ENCODE assay signal across 8 cellular contexts in genomic region chr18:23540867-23541266, GRCh38. TPM values are rescaled to one million over a fixed set of nuclear protein-coding genes. Genes with fewer than 3 reads are reported as not detected.
DNase-seq lines count a peak whose midpoint lies in the region; ATAC-seq and TF ChIP-seq lines count a peak whose summit lies in the region.

No MANE protein-coding gene starts in this region.

- peak overlapping the region; percentile 51 to 58 for H3K4me3 Mint-ChIP-seq in activated T-cell treated with anti-CD3 and anti-CD28 coated beads, Interleukin-2, amount 50 U/mL, for 72 hours
- H3K4me3 Mint-ChIP-seq in IgD-negative memory B cell: peak overlapping the region in 3 of 4 donors; percentile 2 to 25 (median 21)
- no peak overlapping the region for H3K4me3 Mint-ChIP-seq in central memory CD8-positive, alpha-beta T cell
- peak overlapping the region in 1 of 2 donors; percentile 62 for H3K4me3 Mint-ChIP-seq in stimulated activated naive CD8-positive, alpha-beta T cell treated with anti-CD3 and anti-CD28 coated beads, Interleukin-15, amount 100 ng/mL, for 72 hours
- H3K4me3 Mint-ChIP-seq in progenitor cell of endocrine pancreas (ENCODE audit: low read depth): no peak overlapping the region

- H3K27ac Mint-ChIP-seq in activated T-cell treated with anti-CD3 and anti-CD28 coated beads, Interleukin-2, amount 50 U/mL, for 72 hours: peak overlapping the region; percentile 89
- peak overlapping the region; percentile 3 to 14 (median 5) for H3K27ac Mint-ChIP-seq in IgD-negative memory B cell
- H3K27ac Mint-ChIP-seq in central memory CD8-positive, alpha-beta T cell (ENCODE audit: low read depth): peak overlapping the region; percentile 68
- peak overlapping the region; percentile 86 to 91 for H3K27ac Mint-ChIP-seq in stimulated activated naive CD8-positive, alpha-beta T cell treated with anti-CD3 and anti-CD28 coated beads, Interleukin-15, amount 100 ng/mL, for 72 hours
- no peak overlapping the region for H3K27ac Mint-ChIP-seq in progenitor cell of endocrine pancreas

- no peaks in the 10 kb centered on the region for H3K9me3 Mint-ChIP-seq in activated T-cell treated with anti-CD3 and anti-CD28 coated beads, Interleukin-2, amount 50 U/mL, for 72 hours
- no peaks in the 10 kb centered on the region for H3K9me3 Mint-ChIP-seq in IgD-negative memory B cell
- no peaks in the 10 kb centered on the region for H3K9me3 Mint-ChIP-seq in central memory CD8-positive, alpha-beta T cell
- no peaks in the 10 kb centered on the region for H3K9me3 Mint-ChIP-seq in stimulated activated naive CD8-positive, alpha-beta T cell treated with anti-CD3 and anti-CD28 coated beads, Interleukin-15, amount 100 ng/mL, for 72 hours
- H3K9me3 Mint-ChIP-seq in progenitor cell of endocrine pancreas (ENCODE audit: low read depth): no peaks in the 10 kb centered on the region

- no peaks in the 10 kb centered on the region for H3K27me3 Mint-ChIP-seq in activated T-cell treated with anti-CD3 and anti-CD28 coated beads, Interleukin-2, amount 50 U/mL, for 72 hours (ENCODE audit: low read depth)
- H3K27me3 Mint-ChIP-seq in IgD-negative memory B cell: no peaks in the 10 kb centered on the region
- H3K27me3 Mint-ChIP-seq in central memory CD8-positive, alpha-beta T cell: no peaks in the 10 kb centered on the region
- H3K27me3 Mint-ChIP-seq in stimulated activated naive CD8-positive, alpha-beta T cell treated with anti-CD3 and anti-CD28 coated beads, Interleukin-15, amount 100 ng/mL, for 72 hours: no peaks in the 10 kb centered on the region
- H3K27me3 Mint-ChIP-seq in progenitor cell of endocrine pancreas: no peaks in the 10 kb centered on the region

- peak; percentile 61 to 66 for ATAC-seq in activated T-cell treated with anti-CD3 and anti-CD28 coated beads, Interleukin-2, amount 50 U/mL, for 72 hours (replicated peaks in 1 of 2)
- peak; percentile 80 for ATAC-seq in central memory CD8-positive, alpha-beta T cell (replicated peaks; ENCODE audit: extremely low read depth, poor library complexity, severe bottlenecking)
- ATAC-seq in stimulated activated naive CD8-positive, alpha-beta T cell treated with anti-CD3 and anti-CD28 coated beads, Interleukin-15, amount 100 ng/mL, for 72 hours: peak; percentile 66

- no peak for TF ChIP-seq CTCF in progenitor cell of endocrine pancreas (IDR thresholded peaks at IDR 0.05; ENCODE audit: unreplicated experiment)

- DNase-seq in activated T-cell treated with anti-CD3 and anti-CD28 coated beads, Interleukin-2, amount 50 U/mL, for 72 hours: no peak
- no peak for DNase-seq in activated T-cell treated with anti-CD3 and anti-CD28 coated beads, Interleukin-2, amount 50 U/mL, for 48 hours
- no peak for DNase-seq in central memory CD8-positive, alpha-beta T cell (ENCODE audit: low spot score in 2 of 2)
- no peak for DNase-seq in stimulated activated naive CD8-positive, alpha-beta T cell treated with anti-CD3 and anti-CD28 coated beads, Interleukin-15, amount 100 ng/mL, for 72 hours
- DNase-seq in progenitor cell of endocrine pancreas (ENCODE audit: low spot score, unreplicated experiment) (no peak), NCI-H446 treated with DMSO at 0.1 percent for 48 hours (lab: John Stamatoyannopoulos, UW) (no peak), NCI-H748 treated with DMSO at 0.1 percent for 48 hours (lab: John Stamatoyannopoulos, UW) (no peak)

- H3K36me3 Mint-ChIP-seq in activated T-cell treated with anti-CD3 and anti-CD28 coated beads, Interleukin-2, amount 50 U/mL, for 72 hours (ENCODE audit: insufficient read depth in 2 of 2): peaks cover 10 to 16% of the 10 kb centered on the region in 2 donors
- peaks cover 3% of the 10 kb centered on the region for H3K36me3 Mint-ChIP-seq in IgD-negative memory B cell
- peaks cover 76% of the 10 kb centered on the region for H3K36me3 Mint-ChIP-seq in central memory CD8-positive, alpha-beta T cell (ENCODE audit: insufficient read depth)
- peaks cover 28% of the 10 kb centered on the region for H3K36me3 Mint-ChIP-seq in progenitor cell of endocrine pancreas (ENCODE audit: insufficient read depth)

- H3K4me1 Mint-ChIP-seq in activated T-cell treated with anti-CD3 and anti-CD28 coated beads, Interleukin-2, amount 50 U/mL, for 72 hours (ENCODE audit: low read depth): peaks cover 24% of the 10 kb centered on the region
- H3K4me1 Mint-ChIP-seq in IgD-negative memory B cell (peaks cover 28 to 35% (median 28%) of the 10 kb centered on the region in 3 donors), progenitor cell of endocrine pancreas (ENCODE audit: low read depth) (no peaks in the 10 kb centered on the region)
- peaks cover 17% of the 10 kb centered on the region for H3K4me1 Mint-ChIP-seq in central memory CD8-positive, alpha-beta T cell
- peaks cover 30% of the 10 kb centered on the region for H3K4me1 Mint-ChIP-seq in stimulated activated naive CD8-positive, alpha-beta T cell treated with anti-CD3 and anti-CD28 coated beads, Interleukin-15, amount 100 ng/mL, for 72 hours

RNA-seq across cellular contexts. Expression of gene RMC1, which starts 37.6 kb away (rescaled TPM):
- 10 to 100 TPM; 46.8 to 52.3 TPM for total RNA-seq in activated T-cell treated with anti-CD3 and anti-CD28 coated beads, Interleukin-2, amount 50 U/mL, for 72 hours
- polyA plus RNA-seq in IgD-negative memory B cell: 73.0 TPM
- 25.5 and 28.5 TPM in 2 replicates for total RNA-seq in progenitor cell of endocrine pancreas

RNA-seq across cellular contexts. Expression of gene NPC1, which starts 45.4 kb away (rescaled TPM):
- 10 to 100 TPM; 29.3 to 32.4 TPM for total RNA-seq in activated T-cell treated with anti-CD3 and anti-CD28 coated beads, Interleukin-2, amount 50 U/mL, for 72 hours
- polyA plus RNA-seq in IgD-negative memory B cell: 10.7 TPM
- 35.1 and 36.0 TPM in 2 replicates for total RNA-seq in progenitor cell of endocrine pancreas

Comparison
In these comparisons a context has a peak if more than half of its experiments do, and no peak if none do; other contexts are left out.
1. H3K4me3 Mint-ChIP-seq: peak in activated T-cell treated with anti-CD3 and anti-CD28 coated beads, Interleukin-2, amount 50 U/mL, for 72 hours (2 of 2) and IgD-negative memory B cell (3 of 4); none in central memory CD8-positive, alpha-beta T cell (single experiment) and progenitor cell of endocrine pancreas (single experiment).
2. Peak in every context shown above with its lines, with median percentiles within 50 percentile points of each other: ATAC-seq.